In the genomic region with DNA sequence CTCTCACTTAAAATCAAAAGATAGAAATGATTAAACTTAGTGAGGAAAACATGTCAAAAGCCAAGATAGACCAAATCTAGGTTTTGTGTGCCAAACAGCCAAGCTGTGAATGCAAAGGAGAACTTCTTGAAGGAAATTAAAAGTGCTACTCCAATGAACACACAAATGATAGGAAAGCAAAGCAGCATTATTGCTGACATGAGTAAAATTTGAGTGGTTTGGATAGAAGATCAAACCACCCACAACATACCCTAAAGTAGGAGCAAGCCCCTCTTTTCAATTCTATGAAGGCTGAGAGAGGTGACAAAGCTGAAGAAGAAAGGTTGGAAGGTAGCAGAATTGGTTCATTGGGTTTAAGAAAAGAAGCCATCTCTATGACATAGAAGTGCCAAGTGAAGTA, we compare ENCODE assay signal across 2 cellular contexts.
TF ChIP-seq lines count a peak whose summit lies in the region.

No MANE protein-coding gene starts in this region.

TF ChIP-seq in A549, 52 proteins besides CTCF, POLR2A, EP300 and RAD21 (continued from another document):
- no peak for TF ChIP-seq FOSL2 (IDR thresholded peaks at IDR 0.05)
- TF ChIP-seq FOSL2 (CRISPR knock-in tag; IDR thresholded peaks at IDR 0.05): no peak
- no peak for TF ChIP-seq TFCP2L1 (CRISPR knock-in tag; IDR thresholded peaks at IDR 0.05)
- TF ChIP-seq SMC3 (IDR thresholded peaks at IDR 0.05): no peak
- TF ChIP-seq HOXB5 (CRISPR knock-in tag; IDR thresholded peaks at IDR 0.05): no peak
- TF ChIP-seq MAFK (IDR thresholded peaks at IDR 0.05; ENCODE audit: partially characterized antibody): peak; percentile 76
- TF ChIP-seq ESRRA (IDR thresholded peaks at IDR 0.05; ENCODE audit: borderline replicate concordance, low read length): no peak

TF ChIP-seq in GM12891, 5 proteins besides CTCF, POLR2A, EP300 and RAD21 (continued from another document):
- no peak for TF ChIP-seq TAF1 (IDR thresholded peaks at IDR 0.05; ENCODE audit: low read depth, low read length)
- no peak for TF ChIP-seq PAX5 (IDR thresholded peaks at IDR 0.05; ENCODE audit: insufficient read depth, low read length, severe bottlenecking)
- TF ChIP-seq POU2F2 (IDR thresholded peaks at IDR 0.05; ENCODE audit: low read depth, low read length): no peak
TF ChIP-seq in GM12891: peak in this region for 0.
